Comparison of ENCODE assay signal across 2 cellular contexts in genomic region chr19:57786286-57786685, GRCh38.
TF ChIP-seq lines count a peak whose summit lies in the region.

No MANE protein-coding gene starts in this region.

TF ChIP-seq in H1, 55 proteins besides CTCF, POLR2A, EP300 and RAD21:
- TF ChIP-seq GTF2F1 (IDR thresholded peaks at IDR 0.05; ENCODE audit: borderline replicate concordance, low read depth, low read length) (no peak), HDAC2 (IDR thresholded peaks at IDR 0.05; ENCODE audit: borderline replicate concordance in 1 of 2, low read depth in 2 of 2, low read length in 2 of 2) (no peak), KDM4A (IDR thresholded peaks at IDR 0.05; ENCODE audit: low read depth, low read length, severe bottlenecking) (no peak), SAP30 (IDR thresholded peaks at IDR 0.05; ENCODE audit: insufficient read depth, insufficient replicate concordance, low read length) (no peak), ATF3 (IDR thresholded peaks at IDR 0.05; ENCODE audit: insufficient read depth, low read depth, low read length) (no peak), EGR1 (IDR thresholded peaks at IDR 0.05; ENCODE audit: borderline replicate concordance, low read depth, low read length) (no peak), EZH2 (IDR thresholded peaks at IDR 0.05; ENCODE audit: low read depth, low read length, severe bottlenecking) (no peak), SP4 (IDR thresholded peaks at IDR 0.05; ENCODE audit: low read length) (no peak), NRF1 (IDR thresholded peaks at IDR 0.05; ENCODE audit: low read depth, low read length) (no peak), GABPA (IDR thresholded peaks at IDR 0.05; ENCODE audit: borderline replicate concordance, insufficient read depth, low read length) (no peak), TEAD4 (IDR thresholded peaks at IDR 0.05; ENCODE audit: low read depth, low read length) (no peak), KDM5A (IDR thresholded peaks at IDR 0.05; ENCODE audit: low read length) (no peak), ATF2 (IDR thresholded peaks at IDR 0.05; ENCODE audit: low read length) (no peak), RFX5 (IDR thresholded peaks at IDR 0.05; ENCODE audit: borderline replicate concordance, low read depth, low read length) (no peak), E2F6 (IDR thresholded peaks at IDR 0.05) (no peak), TCF12 (IDR thresholded peaks at IDR 0.05; ENCODE audit: low read depth, low read length) (no peak), ASH2L (IDR thresholded peaks at IDR 0.05; ENCODE audit: low read length) (no peak), ZNF274 (IDR thresholded peaks at IDR 0.05; ENCODE audit: borderline replicate concordance, extremely low read depth, low read length) (no peak)

TF ChIP-seq in liver, 16 proteins besides CTCF, POLR2A, EP300 and RAD21:
- TF ChIP-seq ATF3 (IDR thresholded peaks at IDR 0.05) (no peak), TAF1 (conservative IDR thresholded peaks at IDR 0.05) (no peak), RXRA (IDR thresholded peaks at IDR 0.05) (no peak), ZBTB33 (IDR thresholded peaks at IDR 0.05) (no peak), MAX (IDR thresholded peaks at IDR 0.05) (no peak), HNF4G (IDR thresholded peaks at IDR 0.05) (no peak), YY1 (IDR thresholded peaks at IDR 0.05) (no peak), FOXA1 (IDR thresholded peaks at IDR 0.05) (no peak), REST (IDR thresholded peaks at IDR 0.05) (no peak), EGR1 (IDR thresholded peaks at IDR 0.05; ENCODE audit: low read depth in 2 of 2) (no peak), FOXA2 (IDR thresholded peaks at IDR 0.05) (no peak), GABPA (IDR thresholded peaks at IDR 0.05 in 1 of 2, conservative IDR thresholded peaks at IDR 0.05 in 1 of 2) (no peak), SP1 (IDR thresholded peaks at IDR 0.05) (no peak), HNF4A (conservative IDR thresholded peaks at IDR 0.05) (no peak), JUND (IDR thresholded peaks at IDR 0.05) (no peak), NR2F2 (IDR thresholded peaks at IDR 0.05) (no peak)
